Comparison of ENCODE assay signal across 13 cellular contexts in the genomic region with DNA sequence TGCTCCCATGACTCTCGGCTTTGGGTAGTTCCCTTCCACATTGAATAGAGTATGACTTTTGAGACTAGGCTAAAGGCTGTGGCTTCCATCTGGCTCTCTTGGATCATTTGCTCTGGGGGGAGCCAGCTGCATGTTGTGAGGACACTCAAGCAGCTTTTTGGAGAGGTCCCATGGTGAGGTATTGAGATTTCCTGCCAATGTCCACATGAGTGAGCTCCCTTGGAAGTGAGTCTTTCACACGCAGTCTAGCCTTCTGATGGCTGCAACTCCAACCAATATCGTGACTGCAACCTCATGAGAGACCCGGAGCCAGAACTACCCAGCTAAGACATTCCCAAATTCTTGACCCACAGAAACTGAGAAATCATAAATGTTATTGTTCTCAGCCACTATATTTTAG.
DNase-seq lines count a peak whose midpoint lies in the region; ATAC-seq lines count a peak whose summit lies in the region.
"Had no signal": no experiment of that assay in that cellular context is flagged by ENCODE, and none has a peak within 500 bp of the region (broad histone marks: within the 10 kb centered on the region; RNA-seq: fewer than 3 reads in every experiment).

No MANE protein-coding gene starts in this region.

- ATAC-seq in Right ventricle myocardium superior (ENCODE audit: poor library complexity) (peak; percentile 27), left ventricle myocardium superior (peak; percentile 72), Right ventricle myocardium inferior (no peak), HG02981 (IDR thresholded peaks at IDR 0.05; ENCODE audit: unreplicated experiment) (no peak)
- ATAC-seq: A549; CD8-positive, alpha-beta T cell had no signal

- intact Hi-C loops in Right ventricle myocardium superior (cut with DNase I) (no loop called here), cardiac septum (cut with DNase I) (no loop called here), left ventricle myocardium superior (cut with micrococcal nuclease) (no loop called here), Right ventricle myocardium inferior (cut with DNase I) (no loop called here)

- DNase-seq in Right ventricle myocardium superior (no peak), cardiac septum (ENCODE audit: low spot score) (no peak), left ventricle myocardium superior (no peak), Right ventricle myocardium inferior (ENCODE audit: missing footprints) (no peak)
- DNase-seq: AML-193; Caco-2; Calu3; CD4-positive, alpha-beta T cell; CD8-positive, alpha-beta T cell; DMS79 treated with DMSO at 0.1 percent for 48 hours; GF-D8 had no signal

Comparison
In these comparisons a context has a peak if more than half of its experiments do, and no peak if none do; other contexts are left out.
1. ATAC-seq: peak in Right ventricle myocardium superior (single experiment) and left ventricle myocardium superior (single experiment); none in Right ventricle myocardium inferior (single experiment) and HG02981 (single experiment).